16 cellular contexts compared by ENCODE assay signal in the genomic region with DNA sequence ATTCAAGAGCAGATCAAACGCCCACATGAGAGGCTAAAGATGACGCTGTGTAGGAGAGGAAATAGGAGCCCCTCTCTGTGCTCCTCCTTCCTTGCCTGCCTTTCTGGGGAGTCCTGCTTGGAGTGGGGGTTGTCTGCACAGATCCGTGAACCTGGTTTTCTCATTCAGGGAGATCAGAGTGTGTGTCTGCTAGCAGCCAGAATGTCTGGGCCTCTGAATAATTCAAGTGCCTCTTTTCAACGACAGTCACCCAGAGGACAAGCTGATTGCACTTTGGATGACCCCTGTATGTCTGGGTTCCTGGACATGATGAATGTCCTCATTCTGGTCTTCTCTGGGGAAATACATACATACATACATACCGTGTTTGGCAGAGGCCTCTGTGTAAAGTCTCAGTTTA.
DNase-seq lines count a peak whose midpoint lies in the region; ATAC-seq and TF ChIP-seq lines count a peak whose summit lies in the region.
"Had no signal": no experiment of that assay in that cellular context is flagged by ENCODE, and none has a peak within 500 bp of the region (broad histone marks: within the 10 kb centered on the region; RNA-seq: fewer than 3 reads in every experiment).

No MANE protein-coding gene starts in this region.

- no peak overlapping the region for H3K9ac ChIP-seq in H9 (ENCODE audit: extremely low read depth, insufficient read length, low read length)
- H3K9ac ChIP-seq: GM23248 had no signal

- no peak overlapping the region for H4K5ac ChIP-seq in H9 (ENCODE audit: insufficient read length, low read depth, low read length)

- no peaks in the 10 kb centered on the region for H3K23me2 ChIP-seq in H9 (ENCODE audit: insufficient read length, low read depth, low read length, poor library complexity, severe bottlenecking)

- H3K27ac Mint-ChIP-seq in H9 (peak overlapping the region in 2 of 3 experiments; percentile 12 to 76; a peak in 2 of 7 replicates), nephron (peak overlapping the region; percentile 94 to 98 (median 96))
- H3K27ac Mint-ChIP-seq in effector memory CD8-positive, alpha-beta T cell: no peak overlapping the region

- ATAC-seq in effector memory CD8-positive, alpha-beta T cell (replicated peaks): no peak
- ATAC-seq: Panc1 had no signal

- H3K4me3 Mint-ChIP-seq in H9: no peak overlapping the region
- peak overlapping the region in 1 of 3 experiments; percentile 51 for H3K4me3 Mint-ChIP-seq in nephron
- no peak overlapping the region for H3K4me3 Mint-ChIP-seq in effector memory CD8-positive, alpha-beta T cell

- H3K36me3 Mint-ChIP-seq in H9 (ENCODE audit: insufficient read depth in 1 of 3, low read depth in 3 of 3) (no peaks in the 10 kb centered on the region; a peak in 1 of 7 replicates), nephron (ENCODE audit: low read depth) (no peaks in the 10 kb centered on the region)
- no peaks in the 10 kb centered on the region for H3K36me3 Mint-ChIP-seq in effector memory CD8-positive, alpha-beta T cell (ENCODE audit: insufficient read depth)

- H4K8ac ChIP-seq in H9 (replicated peaks; ENCODE audit: insufficient read length, low read depth, low read length): no peak overlapping the region

- H3K4me2 ChIP-seq in H9 (ENCODE audit: insufficient read depth, insufficient read length, low read length): no peak overlapping the region

- no peak for DNase-seq in H9
- DNase-seq in NCI-H1092 treated with DMSO at 0.1 percent for 48 hours (lab: John Stamatoyannopoulos, UW): peak; percentile 71
- peak; percentile 11 for DNase-seq in astrocyte of the hippocampus (ENCODE audit: low read depth, low spot score)
- DNase-seq in SK-N-DZ (ENCODE audit: low spot score): no peak
- DNase-seq in NCI-H446 treated with DMSO at 0.1 percent for 48 hours (lab: John Stamatoyannopoulos, UW): no peak
- no peak for DNase-seq in effector memory CD8-positive, alpha-beta T cell
- DNase-seq: AML-193, GM23248, MM.1S, NCI-H1105, NCI-H2227 treated with DMSO at 0.1 percent for 48 hours, NCI-H524 treated with DMSO at 0.1 percent for 48 hours, T-helper 1 cell had no signal

- H2BK12ac ChIP-seq in H9 (ENCODE audit: insufficient read length, low read depth, low read length): no peak overlapping the region

- H3K27ac ChIP-seq in H9 (ENCODE audit: insufficient read length, low read depth, low read length): no peak overlapping the region
- H3K27ac ChIP-seq: C4-2B, GM23248 had no signal

- H3K27me3 Mint-ChIP-seq in H9 (ENCODE audit: low read depth): no peaks in the 10 kb centered on the region; the same call in 1 of the 2 replicates
- H3K27me3 Mint-ChIP-seq in nephron (ENCODE audit: low read depth): peaks cover 8% of the 10 kb centered on the region
- H3K27me3 Mint-ChIP-seq in effector memory CD8-positive, alpha-beta T cell: peaks cover 28 to 49% of the 10 kb centered on the region in 2 donors

- no peaks in the 10 kb centered on the region for H3K79me2 ChIP-seq in H9 (ENCODE audit: insufficient read depth, low read length)

- H3K23ac ChIP-seq in H9 (ENCODE audit: insufficient read length, low read depth, low read length): no peak overlapping the region

- H3K9me3 Mint-ChIP-seq in H9 (peaks cover 0 to 6% of the 10 kb centered on the region in 2 experiments; a peak in 1 of 5 replicates), nephron (peaks cover 7% of the 10 kb centered on the region)
- peaks cover 0 to 1% of the 10 kb centered on the region in 2 donors for H3K9me3 Mint-ChIP-seq in effector memory CD8-positive, alpha-beta T cell

- H3K4me1 ChIP-seq in H9 (ENCODE audit: insufficient read depth, low read length): no peaks in the 10 kb centered on the region; the same call in 1 of the 2 replicates

- H2BK15ac ChIP-seq in H9 (ENCODE audit: low read depth, low read length): no peak overlapping the region

- no peak overlapping the region for H3K56ac ChIP-seq in H9 (ENCODE audit: insufficient read length, low read depth, low read length)

- no peak overlapping the region for H2BK5ac ChIP-seq in H9 (ENCODE audit: insufficient read length, low read length)

- no peaks in the 10 kb centered on the region for H3K79me1 ChIP-seq in H9 (ENCODE audit: insufficient read depth, low read depth, low read length, poor library complexity, severe bottlenecking)

- no peak overlapping the region for H4K91ac ChIP-seq in H9 (ENCODE audit: insufficient read length, low read depth, low read length)

- no peak overlapping the region for H3K14ac ChIP-seq in H9 (ENCODE audit: insufficient read depth, low read length)

- H4K20me1 ChIP-seq in H9 (ENCODE audit: control insufficient read depth, insufficient read depth, insufficient read length): no peaks in the 10 kb centered on the region

- H2AK5ac ChIP-seq in H9 (ENCODE audit: insufficient read length, low read length): no peak overlapping the region

- no peak overlapping the region for H2BK20ac ChIP-seq in H9 (ENCODE audit: low read depth, low read length, poor library complexity, severe bottlenecking)

- H3K4me1 Mint-ChIP-seq in H9: peaks cover 38 to 46% of the 10 kb centered on the region in 2 experiments
- H3K4me1 Mint-ChIP-seq in nephron: peaks cover 80% of the 10 kb centered on the region
- no peaks in the 10 kb centered on the region for H3K4me1 Mint-ChIP-seq in effector memory CD8-positive, alpha-beta T cell (ENCODE audit: low read depth in 2 of 2)

- H3T11ph ChIP-seq in H9 (ENCODE audit: low read length): no peak overlapping the region

- H3K9me3 ChIP-seq in H9 (ENCODE audit: control insufficient read depth, low read depth, low read length): no peaks in the 10 kb centered on the region

- no peak overlapping the region for H2BK120ac ChIP-seq in H9 (ENCODE audit: low read depth, low read length, poor library complexity, severe bottlenecking)

- TF ChIP-seq CTCF in H9 (conservative IDR thresholded peaks at IDR 0.05) (no peak), nephron (IDR thresholded peaks at IDR 0.05; ENCODE audit: unreplicated experiment in 3 of 3) (no peak)

- no peak overlapping the region for H3K18ac ChIP-seq in H9 (ENCODE audit: insufficient read length, low read depth, low read length)

- no CpG with 5 or more reads among the region's 5 CpGs for WGBS in H9 (ENCODE audit: extremely low coverage, insufficient read length, low lambda C conversion rate)

- no peak overlapping the region for H3K4ac ChIP-seq in H9 (ENCODE audit: low read depth, low read length)

- no peak overlapping the region for H2AFZ ChIP-seq in H9 (ENCODE audit: low read length)
- H2AFZ ChIP-seq: GM23248 had no signal

- no peaks in the 10 kb centered on the region for H3K27me3 ChIP-seq in H9 (ENCODE audit: insufficient read depth, low read length)

Comparison
In these comparisons a context has a peak if more than half of its experiments do, and no peak if none do; other contexts are left out.
1. DNase-seq: peak in NCI-H1092 treated with DMSO at 0.1 percent for 48 hours (single experiment) and astrocyte of the hippocampus (single experiment); none in H9 (single experiment), SK-N-DZ (single experiment), NCI-H446 treated with DMSO at 0.1 percent for 48 hours (single experiment) and effector memory CD8-positive, alpha-beta T cell (0 of 3).
2. H3K27ac Mint-ChIP-seq: peak in H9 (2 of 3) and nephron (3 of 3); none in effector memory CD8-positive, alpha-beta T cell (0 of 2).